In the genomic region with DNA sequence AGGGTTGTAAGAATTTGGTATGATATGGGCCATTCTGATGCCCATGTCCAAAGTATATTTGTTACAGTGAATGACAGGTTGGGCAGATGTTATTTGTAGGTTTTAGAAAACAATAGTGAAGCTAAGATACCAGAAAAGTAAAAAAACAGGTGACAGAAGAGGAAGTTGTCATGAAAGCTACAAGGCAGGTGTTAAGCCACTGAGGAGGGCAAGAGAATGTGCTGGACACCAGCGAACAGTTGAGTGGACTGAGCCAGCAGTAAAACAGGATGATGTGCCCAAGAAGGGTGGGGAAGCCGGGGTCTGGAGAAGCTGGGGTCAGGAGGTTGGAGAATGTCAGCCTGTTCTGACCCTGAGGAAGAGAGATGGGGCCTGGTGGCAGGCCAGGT, we compare ENCODE assay signal across 22 cellular contexts.
DNase-seq lines count a peak whose midpoint lies in the region; ATAC-seq, FAIRE-seq and TF ChIP-seq lines count a peak whose summit lies in the region.
"Had no signal": no experiment of that assay in that cellular context is flagged by ENCODE, and none has a peak within 500 bp of the region (broad histone marks: within the 10 kb centered on the region; RNA-seq: fewer than 3 reads in every experiment).

No MANE protein-coding gene starts in this region.

- H3K4me3 Mint-ChIP-seq in stimulated activated effector memory CD8-positive, alpha-beta T cell treated with anti-CD3 and anti-CD28 coated beads, Interleukin-12 subunit alpha, Interleukin-12 subunit beta, amount 100 ng/mL, for 72 hours, result no peak overlapping the region
- H3K4me3 Mint-ChIP-seq: natural killer cell had no signal

- no peak overlapping the region for H2AFZ ChIP-seq in HepG2 (ENCODE audit: low read length)
- no peak overlapping the region for H2AFZ ChIP-seq in OCI-LY7 (ENCODE audit: low read length)
- H2AFZ ChIP-seq: hepatocyte had no signal

- POLR2A ChIA-PET in HepG2 (lab: Yijun Ruan, JAX), result interaction anchor here (1.3 to 1.4 kb wide), 2 partner anchors 16 to 124 kb away, joined by 4 to 6 read pairs; no protein-coding TSS in a partner anchor
- POLR2A ChIA-PET in OCI-LY7 (lab: Charles Lee), result interaction anchor here (0.5 to 1.4 kb wide), 8 partner anchors 47 to 885 kb away, joined by 3 to 6 read pairs (median 3); no protein-coding TSS in a partner anchor

- H3K27ac ChIP-seq in HepG2 (ENCODE audit: extremely low read length, insufficient read depth, low read length), result peak overlapping the region; percentile 1
- no peak overlapping the region for H3K27ac ChIP-seq in right lobe of liver
- H3K27ac ChIP-seq in OCI-LY7 (ENCODE audit: low read depth, low read length, poor library complexity, severe bottlenecking), result peak overlapping the region; percentile 33
- peak overlapping the region; percentile 86 for H3K27ac ChIP-seq in left ventricle myocardium inferior (replicated peaks)
- H3K27ac ChIP-seq: foreskin keratinocyte, hepatocyte, pancreas, transverse colon had no signal

- no peaks in the 10 kb centered on the region for H3K9me2 ChIP-seq in OCI-LY7 (ENCODE audit: insufficient read depth, low read length)

- CTCF ChIA-PET in HepG2 (lab: Yijun Ruan, JAX; ENCODE audit: low intra/inter-chr PET ratio, low total read pairs) (no interaction called here), OCI-LY7 (lab: Charles Lee; ENCODE audit: unreplicated experiment) (interaction anchor here (0.6 to 1.1 kb wide), 2 partner anchors 33 to 167 kb away, joined by 3 to 4 read pairs; no protein-coding TSS in a partner anchor)

- BruUV-seq in HepG2 (replicated peaks; lab: Mats Ljungman, UMichigan), result no TSS peak
- no TSS peak for BruUV-seq in OCI-LY7 (replicated peaks; lab: Mats Ljungman, UMichigan)

- peaks cover 9% of the 10 kb centered on the region for H3K4me1 Mint-ChIP-seq in stimulated activated effector memory CD8-positive, alpha-beta T cell treated with anti-CD3 and anti-CD28 coated beads, Interleukin-12 subunit alpha, Interleukin-12 subunit beta, amount 100 ng/mL, for 72 hours

- peaks cover 10% of the 10 kb centered on the region for H3K36me3 Mint-ChIP-seq in stimulated activated effector memory CD8-positive, alpha-beta T cell treated with anti-CD3 and anti-CD28 coated beads, Interleukin-12 subunit alpha, Interleukin-12 subunit beta, amount 100 ng/mL, for 72 hours
- H3K36me3 Mint-ChIP-seq: natural killer cell had no signal

- TF ChIP-seq CTCF in HepG2 (CRISPR knock-in tag; IDR thresholded peaks at IDR 0.05), result no peak
- TF ChIP-seq CTCF in right lobe of liver (IDR thresholded peaks at IDR 0.05), result no peak
- no peak for TF ChIP-seq CTCF in OCI-LY7 (conservative IDR thresholded peaks at IDR 0.05; ENCODE audit: low read length)
- TF ChIP-seq CTCF in left ventricle myocardium inferior (IDR thresholded peaks at IDR 0.05; ENCODE audit: borderline replicate concordance), result no peak

- H3K27me3 ChIP-seq in HepG2 (ENCODE audit: control insufficient read depth in 1 of 2, insufficient read depth in 2 of 2, low read length in 2 of 2) (no peaks in the 10 kb centered on the region), right lobe of liver (no peaks in the 10 kb centered on the region), left ventricle myocardium inferior (ENCODE audit: low read depth) (no peaks in the 10 kb centered on the region)
- H3K27me3 ChIP-seq: foreskin keratinocyte, hepatocyte, pancreas, transverse colon had no signal

- DNase-seq in HepG2 (ENCODE audit: low spot score) (no peak), right lobe of liver (no peak), OCI-LY7 (ENCODE audit: low spot score) (peak; percentile 46), left ventricle myocardium inferior (no peak), COLO829 (ENCODE audit: low spot score) (no peak), occipital lobe (lab: John Stamatoyannopoulos, UW) (no peak), T1000 (lab: John Stamatoyannopoulos, UW) (no peak)
- no peak for DNase-seq in stimulated activated effector memory CD8-positive, alpha-beta T cell treated with anti-CD3 and anti-CD28 coated beads, Interleukin-12 subunit alpha, Interleukin-12 subunit beta, amount 100 ng/mL, for 72 hours (ENCODE audit: low spot score in 2 of 2)
- DNase-seq: activated CD4-positive, alpha-beta T cell treated with anti-CD3 and anti-CD28 coated beads, Interleukin-2, amount 50 U/mL, for 1 hour; activated CD8-positive, alpha-beta memory T cell treated with anti-CD3 and anti-CD28 coated beads, Interleukin-2, amount 50 U/mL, for 48 hours; activated effector memory CD4-positive, alpha-beta T cell treated with anti-CD3 and anti-CD28 coated beads, Interleukin-2, amount 50 U/mL, for 16 hours; effector CD8-positive, alpha-beta T cell; foreskin keratinocyte; natural killer cell; NCI-H146; NCI-H446 treated with DMSO at 0.1 percent for 48 hours; SIG-M5; transverse colon had no signal

- peak overlapping the region; percentile 6 for H3K27ac Mint-ChIP-seq in stimulated activated effector memory CD8-positive, alpha-beta T cell treated with anti-CD3 and anti-CD28 coated beads, Interleukin-12 subunit alpha, Interleukin-12 subunit beta, amount 100 ng/mL, for 72 hours

- H3K36me3 ChIP-seq in HepG2 (replicated peaks in 1 of 2; ENCODE audit: control insufficient read depth in 1 of 2, insufficient read depth in 2 of 2, low read length in 2 of 2) (peaks cover 0 to 1% of the 10 kb centered on the region in 2 experiments; a peak in 1 of 5 replicates), right lobe of liver (no peaks in the 10 kb centered on the region), OCI-LY7 (ENCODE audit: insufficient read depth, low read length) (peaks cover 15% of the 10 kb centered on the region), left ventricle myocardium inferior (no peaks in the 10 kb centered on the region)
- H3K36me3 ChIP-seq: pancreas, transverse colon had no signal

- H3K4me3 ChIP-seq in HepG2 (replicated peaks in 1 of 3; ENCODE audit: insufficient read depth in 1 of 3, low read depth in 2 of 3, low read length in 3 of 3) (no peak overlapping the region), right lobe of liver (no peak overlapping the region), OCI-LY7 (ENCODE audit: low read depth, low read length, poor library complexity, severe bottlenecking) (no peak overlapping the region), left ventricle myocardium inferior (no peak overlapping the region)
- H3K4me3 ChIP-seq: hepatocyte, pancreas, transverse colon had no signal

- no peaks in the 10 kb centered on the region for H3K9me3 ChIP-seq in HepG2 (ENCODE audit: low read length)
- H3K9me3 ChIP-seq in right lobe of liver, result no peaks in the 10 kb centered on the region
- no peaks in the 10 kb centered on the region for H3K9me3 ChIP-seq in OCI-LY7 (ENCODE audit: low read length)
- H3K9me3 ChIP-seq in left ventricle myocardium inferior (replicated peaks), result no peaks in the 10 kb centered on the region
- H3K9me3 ChIP-seq: pancreas, transverse colon had no signal

- WGBS in HepG2 (ENCODE audit: low lambda C conversion rate), result 67% methylated on average over 2 of the region's 2 CpGs
- WGBS in right lobe of liver (ENCODE audit: insufficient coverage, low coverage, low lambda C conversion rate, missing lambda C conversion rate), result 88% methylated on average over 2 of the region's 2 CpGs

- no peaks in the 10 kb centered on the region for H4K20me1 ChIP-seq in HepG2 (ENCODE audit: insufficient read depth, low read length)
- no peaks in the 10 kb centered on the region for H4K20me1 ChIP-seq in OCI-LY7 (ENCODE audit: insufficient read depth, low read length)

- in situ Hi-C loops in HepG2 (cut with HindIII; ENCODE audit: extremely low pct_ligation_motif_present, low pct_unique_long_range_greater_than_20kb), result no loop called here

- no peaks in the 10 kb centered on the region for H3K79me2 ChIP-seq in HepG2 (ENCODE audit: insufficient read depth, low read length)
- H3K79me2 ChIP-seq in OCI-LY7 (ENCODE audit: insufficient read depth, low read depth, low read length), result no peaks in the 10 kb centered on the region
- H3K79me2 ChIP-seq: hepatocyte had no signal

- ATAC-seq in HepG2, result no peak
- no peak for ATAC-seq in right lobe of liver
- no peak for ATAC-seq in stimulated activated effector memory CD8-positive, alpha-beta T cell treated with anti-CD3 and anti-CD28 coated beads, Interleukin-12 subunit alpha, Interleukin-12 subunit beta, amount 100 ng/mL, for 72 hours
- ATAC-seq: sciatic nerve had no signal

- H3K4me1 ChIP-seq in HepG2 (ENCODE audit: insufficient read depth, low read length) (peaks cover 24% of the 10 kb centered on the region), right lobe of liver (no peaks in the 10 kb centered on the region), OCI-LY7 (ENCODE audit: insufficient read depth, low read length, poor library complexity, severe bottlenecking) (peaks cover 17% of the 10 kb centered on the region), left ventricle myocardium inferior (peaks cover 26% of the 10 kb centered on the region)
- H3K4me1 ChIP-seq: foreskin keratinocyte, pancreas, transverse colon had no signal

- no peak for FAIRE-seq in HepG2 (lab: Jason Lieb, UNC)
- FAIRE-seq: HTR-8/SVneo, pancreas had no signal

- no peak for TF ChIP-seq RAD21 in HepG2 (CRISPR knock-in tag; IDR thresholded peaks at IDR 0.05)

- TF ChIP-seq POLR2A in HepG2 (IDR thresholded peaks at IDR 0.05; ENCODE audit: insufficient read depth in 1 of 2, low read depth in 2 of 2, low read length in 2 of 2), result no peak
- no peak for TF ChIP-seq POLR2A in right lobe of liver (IDR thresholded peaks at IDR 0.05)

- H3K9me3 Mint-ChIP-seq in stimulated activated effector memory CD8-positive, alpha-beta T cell treated with anti-CD3 and anti-CD28 coated beads, Interleukin-12 subunit alpha, Interleukin-12 subunit beta, amount 100 ng/mL, for 72 hours, result no peaks in the 10 kb centered on the region
- H3K9me3 Mint-ChIP-seq: natural killer cell had no signal

- H3K4me2 ChIP-seq in HepG2 (ENCODE audit: low read depth, low read length) (peak overlapping the region; percentile 41; the same call in 1 of the 2 replicates), OCI-LY7 (ENCODE audit: low read length) (peak overlapping the region; percentile 31)
- H3K4me2 ChIP-seq: hepatocyte had no signal

- TF ChIP-seq EP300 in HepG2 (IDR thresholded peaks at IDR 0.05; ENCODE audit: low read depth in 2 of 2, low read length in 2 of 2), result no peak
- TF ChIP-seq EP300 in HepG2 (CRISPR knock-in tag; IDR thresholded peaks at IDR 0.05; ENCODE audit: borderline replicate concordance), result no peak

- intact Hi-C loops in HepG2 (cut with micrococcal nuclease; ENCODE audit: unreplicated experiment), result no loop called here
- intact Hi-C loops in right lobe of liver (cut with DNase I), result no loop called here
- intact Hi-C loops in OCI-LY7 (cut with micrococcal nuclease; ENCODE audit: unreplicated experiment), result no loop called here
- intact Hi-C loops in left ventricle myocardium inferior (cut with micrococcal nuclease), result no loop called here

- H3K9ac ChIP-seq in HepG2 (ENCODE audit: insufficient read depth, low read depth, low read length), result no peak overlapping the region

TF ChIP-seq in HepG2, 621 proteins besides CTCF, POLR2A, EP300 and RAD21 (continues in another document):
- no peak for TF ChIP-seq ZFP36 (IDR thresholded peaks at IDR 0.05; ENCODE audit: borderline replicate concordance, low read depth, low read length, partially characterized antibody)
- TF ChIP-seq ZEB1 (IDR thresholded peaks at IDR 0.05; ENCODE audit: insufficient replicate concordance, low read depth), result no peak

Comparison
In these comparisons a context has a peak if more than half of its experiments do, and no peak if none do; other contexts are left out.
1. H3K27ac ChIP-seq: peak in HepG2 (single experiment), OCI-LY7 (single experiment) and left ventricle myocardium inferior (single experiment); none in right lobe of liver (0 of 3).